ENCODE assay signal across 8 cellular contexts in the genomic region with DNA sequence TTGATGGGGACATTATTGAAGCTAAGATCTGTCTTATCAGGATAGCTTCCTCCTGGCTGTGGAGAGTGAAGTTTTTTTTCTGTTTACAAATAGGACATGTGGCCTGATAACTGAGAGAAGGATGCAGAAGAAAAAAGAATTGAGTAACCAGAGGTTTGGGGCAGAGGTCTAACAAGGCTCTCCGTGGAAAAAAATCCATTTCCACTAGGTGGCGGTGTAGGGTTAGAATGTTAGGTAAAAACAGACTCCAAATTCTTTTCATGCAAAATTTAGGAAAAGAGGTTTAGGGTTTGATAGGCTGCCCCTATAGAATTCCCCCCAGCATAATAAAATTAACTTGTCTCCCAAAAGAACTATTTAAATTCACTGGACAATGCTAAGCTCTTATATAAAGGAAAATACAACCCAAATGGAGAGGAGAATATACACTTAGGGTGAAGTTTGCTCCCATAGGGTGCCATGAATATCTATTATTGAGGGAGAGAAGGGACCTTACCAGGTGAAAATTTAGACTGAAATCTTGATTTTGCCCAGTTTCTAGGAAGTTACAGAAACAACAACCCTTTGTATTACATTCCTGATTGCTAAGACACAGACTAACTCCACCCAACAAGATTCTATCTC.
DNase-seq lines count a peak whose midpoint lies in the region; ATAC-seq and TF ChIP-seq lines count a peak whose summit lies in the region.

No MANE protein-coding gene starts in this region.

- no peak for TF ChIP-seq POLR2A in thyroid gland (IDR thresholded peaks at IDR 0.05)

- 7 to 16% methylated on average over 2 of the region's 2 CpGs for WGBS in thyroid gland, 2 donors

- DNase-seq in AML-193 (lab: John Stamatoyannopoulos, UW) (peak; percentile 35 to 38), GM12864 (ENCODE audit: low read depth) (no peak), LHCN-M2 (ENCODE audit: low read depth) (peak; percentile 55), SKM-1 treated with dmso at 0.1 percent for 144 hours (lab: John Stamatoyannopoulos, UW; ENCODE audit: unreplicated experiment) (peak; percentile 35), globus pallidus (ENCODE audit: low spot score) (peak; percentile 23), thyroid gland (peak in 1 of 2 donors; percentile 11)

- H3K4me3 ChIP-seq in GM12864 (ENCODE audit: low read depth, low read length) (no peak overlapping the region), thyroid gland (replicated peaks in 1 of 3) (no peak overlapping the region)

- no peaks in the 10 kb centered on the region for H3K9me3 ChIP-seq in thyroid gland

- no peaks in the 10 kb centered on the region for H3K36me3 ChIP-seq in thyroid gland

- H3K27ac ChIP-seq in thyroid gland, result no peak overlapping the region

- no peaks in the 10 kb centered on the region for H3K4me1 ChIP-seq in thyroid gland

- ATAC-seq in HG02970 (IDR thresholded peaks at IDR 0.05; ENCODE audit: low FRiP score, unreplicated experiment) (no peak), GM19023 (IDR thresholded peaks at IDR 0.05; ENCODE audit: unreplicated experiment) (no peak)

- intact Hi-C loops in thyroid gland (cut with DNase I), result no loop called here

- peak; percentile 55 for TF ChIP-seq CTCF in GM12864 (IDR thresholded peaks at IDR 0.05; ENCODE audit: low read depth, low read length, missing control alignments)
- TF ChIP-seq CTCF in thyroid gland (IDR thresholded peaks at IDR 0.05), result peak in 4 of 6 experiments; percentile 19 to 42 (median 28)

- no peaks in the 10 kb centered on the region for H3K27me3 ChIP-seq in thyroid gland
